22 cellular contexts compared by ENCODE assay signal in the genomic region with DNA sequence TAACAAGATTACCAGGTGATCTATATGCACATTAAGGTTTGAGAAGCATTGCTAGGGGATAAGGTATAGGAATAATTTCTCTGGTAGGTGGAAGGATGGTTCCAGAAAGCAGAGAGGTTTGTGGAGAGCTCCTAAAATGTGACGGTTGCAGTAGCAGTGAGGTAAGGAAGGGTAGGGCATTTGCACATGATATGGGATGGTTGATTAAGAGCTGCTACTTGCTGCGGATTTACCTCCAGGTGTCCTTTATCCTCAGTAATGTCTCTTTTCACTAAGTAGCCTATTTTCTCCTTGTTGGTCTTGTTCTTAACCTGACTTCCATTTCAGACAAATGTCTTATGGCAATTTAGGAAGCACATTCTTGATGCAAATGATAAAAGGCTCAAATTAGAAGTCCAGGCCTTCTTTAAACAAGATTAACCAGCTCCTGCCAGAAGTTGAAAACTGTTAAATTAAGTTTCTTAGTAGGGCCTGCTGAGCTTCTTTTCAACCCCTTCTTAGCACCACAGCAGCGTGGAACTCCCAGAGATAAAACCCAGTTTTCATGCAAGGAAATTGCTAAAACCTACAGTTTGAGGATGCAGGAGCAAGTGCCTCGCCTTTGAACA.
DNase-seq lines count a peak whose midpoint lies in the region; ATAC-seq, FAIRE-seq and TF ChIP-seq lines count a peak whose summit lies in the region.
"Had no signal": no experiment of that assay in that cellular context is flagged by ENCODE, and none has a peak within 500 bp of the region (broad histone marks: within the 10 kb centered on the region; RNA-seq: fewer than 3 reads in every experiment).

No MANE protein-coding gene starts in this region.

- no peak for ATAC-seq in K562

- no peaks in the 10 kb centered on the region for H3K27me3 ChIP-seq in A673 (replicated peaks; ENCODE audit: insufficient read depth, low read depth, low read length, poor library complexity)
- H3K27me3 ChIP-seq in HUES48 (ENCODE audit: control insufficient read depth, insufficient read depth, low read length): no peaks in the 10 kb centered on the region
- no peaks in the 10 kb centered on the region for H3K27me3 ChIP-seq in K562 (ENCODE audit: control insufficient read depth in 2 of 2, insufficient read depth in 2 of 2, low read length in 2 of 2)
- H3K27me3 ChIP-seq in neural progenitor cell: peaks cover 14% of the 10 kb centered on the region

- peaks cover 14% of the 10 kb centered on the region for H3K9me3 Mint-ChIP-seq in neural progenitor cell
- H3K9me3 Mint-ChIP-seq in activated T-helper 1 cell treated with anti-CD3 and anti-CD28 coated beads, Interleukin-12 subunit alpha, Interleukin-12 subunit beta, Interleukin-2, Interleukin-4 antibody, amounts not matched to agents 30 ng/mL and 10 ng/mL and 1 ng/mL, durations not matched to agents 14 hours and 24 hours and 36 hours: peaks cover 34% of the 10 kb centered on the region
- H3K9me3 Mint-ChIP-seq in activated T-helper 2 cell treated with anti-CD3 and anti-CD28 coated beads, Interferon-gamma antibody, Interleukin-2, Interleukin-4, amounts not matched to agents 10 μg/mL and 5 μg/mL and 100 μg/mL, durations not matched to agents 14 hours and 24 hours and 36 hours: peaks cover 16% of the 10 kb centered on the region

- H3K79me2 ChIP-seq in K562 (ENCODE audit: control insufficient read depth, insufficient read depth, low read length): no peaks in the 10 kb centered on the region
- H3K79me2 ChIP-seq in neural progenitor cell (ENCODE audit: low read depth): no peaks in the 10 kb centered on the region

- TF ChIP-seq EP300 in K562 (IDR thresholded peaks at IDR 0.05; ENCODE audit: low read length): no peak

- TF ChIP-seq RAD21 in K562 (CRISPR knock-in tag; conservative IDR thresholded peaks at IDR 0.05 in 1 of 2, IDR thresholded peaks at IDR 0.05 in 1 of 2): no peak

- H3K36me3 Mint-ChIP-seq in neural progenitor cell: no peaks in the 10 kb centered on the region
- H3K36me3 Mint-ChIP-seq in activated T-helper 1 cell treated with anti-CD3 and anti-CD28 coated beads, Interleukin-12 subunit alpha, Interleukin-12 subunit beta, Interleukin-2, Interleukin-4 antibody, amounts not matched to agents 30 ng/mL and 10 ng/mL and 1 ng/mL, durations not matched to agents 14 hours and 24 hours and 36 hours (ENCODE audit: low read depth): peaks cover 3% of the 10 kb centered on the region
- H3K36me3 Mint-ChIP-seq in activated T-helper 2 cell treated with anti-CD3 and anti-CD28 coated beads, Interferon-gamma antibody, Interleukin-2, Interleukin-4, amounts not matched to agents 10 μg/mL and 5 μg/mL and 100 μg/mL, durations not matched to agents 14 hours and 24 hours and 36 hours (ENCODE audit: low read depth): peaks cover 5% of the 10 kb centered on the region

- H3K4me3 ChIP-seq in A673 (ENCODE audit: low read depth, low read length, poor library complexity, severe bottlenecking) (no peak overlapping the region), HUES48 (ENCODE audit: low read depth, low read length) (no peak overlapping the region), K562 (no peak overlapping the region), neural progenitor cell (no peak overlapping the region)
- H3K4me3 ChIP-seq: GM23248, HAP-1 had no signal

- H3K4me1 ChIP-seq in A673 (ENCODE audit: insufficient read depth, low read length, poor library complexity, severe bottlenecking) (peaks cover 14% of the 10 kb centered on the region), HUES48 (ENCODE audit: control insufficient read depth, insufficient read depth, low read length) (peaks cover 22% of the 10 kb centered on the region), K562 (replicated peaks in 1 of 2; ENCODE audit: control insufficient read depth in 2 of 2, insufficient read depth in 2 of 2, low read length in 2 of 2) (no peaks in the 10 kb centered on the region), neural progenitor cell (peaks cover 22% of the 10 kb centered on the region)
- H3K4me1 ChIP-seq: HAP-1 had no signal

- peaks cover 36% of the 10 kb centered on the region for H3F3A ChIP-seq in neural progenitor cell (ENCODE audit: low read depth)

- no peak for TF ChIP-seq POLR2A in K562 (conservative IDR thresholded peaks at IDR 0.05)

- CTCF ChIA-PET in A673 (lab: Charles Lee): no interaction called here
- CTCF ChIA-PET in K562 (lab: Yijun Ruan, JAX; ENCODE audit: low intra/inter-chr PET ratio): no interaction called here

- H3K27ac ChIP-seq in A673 (ENCODE audit: low read depth, low read length, poor library complexity, severe bottlenecking): no peak overlapping the region
- H3K27ac ChIP-seq in HUES48 (ENCODE audit: low read depth, low read length): peak overlapping the region; percentile 60
- no peak overlapping the region for H3K27ac ChIP-seq in K562 (ENCODE audit: extremely low read depth, low read depth, low read length)
- peak overlapping the region; percentile 48 for H3K27ac ChIP-seq in neural progenitor cell
- H3K27ac ChIP-seq: 22Rv1, GM23248 had no signal

- peaks cover 17% of the 10 kb centered on the region for H3K4me1 Mint-ChIP-seq in neural progenitor cell
- H3K4me1 Mint-ChIP-seq in activated T-helper 1 cell treated with anti-CD3 and anti-CD28 coated beads, Interleukin-12 subunit alpha, Interleukin-12 subunit beta, Interleukin-2, Interleukin-4 antibody, amounts not matched to agents 30 ng/mL and 10 ng/mL and 1 ng/mL, durations not matched to agents 14 hours and 24 hours and 36 hours (ENCODE audit: low read depth): peaks cover 6% of the 10 kb centered on the region
- H3K4me1 Mint-ChIP-seq in activated T-helper 2 cell treated with anti-CD3 and anti-CD28 coated beads, Interferon-gamma antibody, Interleukin-2, Interleukin-4, amounts not matched to agents 10 μg/mL and 5 μg/mL and 100 μg/mL, durations not matched to agents 14 hours and 24 hours and 36 hours (ENCODE audit: low read depth): peaks cover 1% of the 10 kb centered on the region

- no peak overlapping the region for H3K4me3 Mint-ChIP-seq in neural progenitor cell
- no peak overlapping the region for H3K4me3 Mint-ChIP-seq in activated T-helper 1 cell treated with anti-CD3 and anti-CD28 coated beads, Interleukin-12 subunit alpha, Interleukin-12 subunit beta, Interleukin-2, Interleukin-4 antibody, amounts not matched to agents 30 ng/mL and 10 ng/mL and 1 ng/mL, durations not matched to agents 14 hours and 24 hours and 36 hours
- H3K4me3 Mint-ChIP-seq in activated T-helper 2 cell treated with anti-CD3 and anti-CD28 coated beads, Interferon-gamma antibody, Interleukin-2, Interleukin-4, amounts not matched to agents 10 μg/mL and 5 μg/mL and 100 μg/mL, durations not matched to agents 14 hours and 24 hours and 36 hours (ENCODE audit: low read depth): no peak overlapping the region
- H3K4me3 Mint-ChIP-seq: CD4-positive, alpha-beta memory T cell; HFFc6 had no signal

- no peak overlapping the region for H3K27ac Mint-ChIP-seq in neural progenitor cell
- no peak overlapping the region for H3K27ac Mint-ChIP-seq in activated T-helper 1 cell treated with anti-CD3 and anti-CD28 coated beads, Interleukin-12 subunit alpha, Interleukin-12 subunit beta, Interleukin-2, Interleukin-4 antibody, amounts not matched to agents 30 ng/mL and 10 ng/mL and 1 ng/mL, durations not matched to agents 14 hours and 24 hours and 36 hours
- no peak overlapping the region for H3K27ac Mint-ChIP-seq in activated T-helper 2 cell treated with anti-CD3 and anti-CD28 coated beads, Interferon-gamma antibody, Interleukin-2, Interleukin-4, amounts not matched to agents 10 μg/mL and 5 μg/mL and 100 μg/mL, durations not matched to agents 14 hours and 24 hours and 36 hours
- H3K27ac Mint-ChIP-seq: CD4-positive, alpha-beta memory T cell; HFFc6 had no signal

- 6% methylated on average over 4 of the region's 4 CpGs for WGBS in K562 (ENCODE audit: insufficient coverage, low coverage, missing lambda C conversion rate)

- H3K9me3 ChIP-seq in A673 (ENCODE audit: low read depth, low read length, poor library complexity, severe bottlenecking) (no peaks in the 10 kb centered on the region), HUES48 (ENCODE audit: control insufficient read depth, insufficient read depth, low read length) (peaks cover 6% of the 10 kb centered on the region; the same call in 1 of the 2 replicates), K562 (replicated peaks; ENCODE audit: control insufficient read depth, insufficient read depth, low read depth, low read length) (peaks cover 3% of the 10 kb centered on the region; the same call in 1 of the 2 replicates), neural progenitor cell (ENCODE audit: low read depth) (no peaks in the 10 kb centered on the region)
- H3K9me3 ChIP-seq: HAP-1 had no signal

- H3K4me2 ChIP-seq in K562 (ENCODE audit: insufficient read depth, low read length) (no peak overlapping the region), neural progenitor cell (peak overlapping the region; percentile 65)

- H3K27me3 Mint-ChIP-seq in neural progenitor cell (ENCODE audit: insufficient read depth, low read depth): peaks cover 5% of the 10 kb centered on the region
- H3K27me3 Mint-ChIP-seq in activated T-helper 1 cell treated with anti-CD3 and anti-CD28 coated beads, Interleukin-12 subunit alpha, Interleukin-12 subunit beta, Interleukin-2, Interleukin-4 antibody, amounts not matched to agents 30 ng/mL and 10 ng/mL and 1 ng/mL, durations not matched to agents 14 hours and 24 hours and 36 hours (ENCODE audit: insufficient read depth): no peaks in the 10 kb centered on the region
- H3K27me3 Mint-ChIP-seq in activated T-helper 2 cell treated with anti-CD3 and anti-CD28 coated beads, Interferon-gamma antibody, Interleukin-2, Interleukin-4, amounts not matched to agents 10 μg/mL and 5 μg/mL and 100 μg/mL, durations not matched to agents 14 hours and 24 hours and 36 hours (ENCODE audit: low read depth): peaks cover 4% of the 10 kb centered on the region
- H3K27me3 Mint-ChIP-seq: CD4-positive, alpha-beta memory T cell had no signal

- no peak overlapping the region for H2AFZ ChIP-seq in K562 (ENCODE audit: low read depth, low read length)
- H2AFZ ChIP-seq in neural progenitor cell (replicated peaks): no peak overlapping the region
- H2AFZ ChIP-seq: GM23248 had no signal

- H3K36me3 ChIP-seq in A673 (ENCODE audit: insufficient read depth, low read length, poor library complexity, severe bottlenecking) (no peaks in the 10 kb centered on the region), HUES48 (ENCODE audit: control insufficient read depth, insufficient read depth, low read length) (no peaks in the 10 kb centered on the region), K562 (ENCODE audit: control insufficient read depth, insufficient read depth, low read length) (no peaks in the 10 kb centered on the region), neural progenitor cell (peaks cover 6% of the 10 kb centered on the region)
- H3K36me3 ChIP-seq: HAP-1 had no signal

- no peaks in the 10 kb centered on the region for H3K9me1 ChIP-seq in K562 (ENCODE audit: control insufficient read depth, insufficient read depth, low read length)

- TF ChIP-seq CTCF in A673 (conservative IDR thresholded peaks at IDR 0.05; ENCODE audit: low read depth, low read length) (no peak), K562 (IDR thresholded peaks at IDR 0.05 in 2 of 3, conservative IDR thresholded peaks at IDR 0.05 in 1 of 3; ENCODE audit: insufficient read depth in 2 of 3, low read depth in 1 of 3, low read length in 3 of 3) (no peak), neural progenitor cell (IDR thresholded peaks at IDR 0.05) (no peak)

- no peaks in the 10 kb centered on the region for H4K20me1 ChIP-seq in K562 (replicated peaks; ENCODE audit: control insufficient read depth, insufficient read depth, low read length)
- no peaks in the 10 kb centered on the region for H4K20me1 ChIP-seq in neural progenitor cell (ENCODE audit: low read depth)

- DNase-seq in A673 (ENCODE audit: low spot score) (peak; percentile 8), K562 (ENCODE audit: extremely low read depth in 1 of 4, low spot score in 3 of 4) (no peak), neural progenitor cell (ENCODE audit: low spot score) (peak; percentile 65), NCI-H2107 treated with DMSO at 0.1 percent for 48 hours (lab: John Stamatoyannopoulos, UW; ENCODE audit: unreplicated experiment) (no peak), GDM1 (lab: John Stamatoyannopoulos, UW) (no peak)
- DNase-seq in activated T-helper 1 cell treated with anti-CD3 and anti-CD28 coated beads, Interleukin-12 subunit alpha, Interleukin-12 subunit beta, Interleukin-2, Interleukin-4 antibody, amounts not matched to agents 30 ng/mL and 10 ng/mL and 1 ng/mL, durations not matched to agents 14 hours and 24 hours and 36 hours (ENCODE audit: low spot score): no peak
- DNase-seq in activated T-helper 2 cell treated with anti-CD3 and anti-CD28 coated beads, Interferon-gamma antibody, Interleukin-2, Interleukin-4, amounts not matched to agents 10 μg/mL and 5 μg/mL and 100 μg/mL, durations not matched to agents 14 hours and 24 hours and 36 hours (ENCODE audit: low spot score): no peak
- DNase-seq: ACHN; C1 segment of cervical spinal cord; Calu3; CD4-positive, alpha-beta memory T cell; COR-L47; DMS53; DMS79 treated with DMSO at 0.1 percent for 48 hours; GM23248; HFFc6 had no signal

- FAIRE-seq in K562 (lab: Jason Lieb, UNC): peak; percentile 15
- FAIRE-seq: A204.1, GM12892, GM19239 had no signal

- intact Hi-C loops in A673 (cut with micrococcal nuclease; ENCODE audit: unreplicated experiment): no loop called here
- intact Hi-C loops in K562 (cut with micrococcal nuclease): no loop called here
- intact Hi-C loops in activated T-helper 1 cell treated with anti-CD3 and anti-CD28 coated beads, Interleukin-12 subunit alpha, Interleukin-12 subunit beta, Interleukin-2, Interleukin-4 antibody, amounts not matched to agents 30 ng/mL and 10 ng/mL and 1 ng/mL, durations not matched to agents 14 hours and 24 hours and 36 hours (cut with micrococcal nuclease): no loop called here
- intact Hi-C loops in activated T-helper 2 cell treated with anti-CD3 and anti-CD28 coated beads, Interferon-gamma antibody, Interleukin-2, Interleukin-4, amounts not matched to agents 10 μg/mL and 5 μg/mL and 100 μg/mL, durations not matched to agents 14 hours and 24 hours and 36 hours (cut with micrococcal nuclease): no loop called here

- POLR2A ChIA-PET in A673 (lab: Charles Lee; ENCODE audit: low non-redundant PET): no interaction called here
- POLR2A ChIA-PET in K562 (lab: Yijun Ruan, JAX): interaction anchor here (0.6 kb wide), 1 partner anchor 106 kb away, joined by 3 read pairs; no protein-coding TSS in a partner anchor

- BruUV-seq in A673 (replicated peaks; lab: Mats Ljungman, UMichigan) (no TSS peak), K562 (replicated peaks; lab: Mats Ljungman, UMichigan) (no TSS peak)

- in situ Hi-C loops in K562 (cut with MboI): no loop called here

- no peak overlapping the region for H3K9ac ChIP-seq in HUES48 (ENCODE audit: low read depth, low read length)
- no peak overlapping the region for H3K9ac ChIP-seq in K562 (ENCODE audit: insufficient read depth in 1 of 2, low read depth in 2 of 2, low read length in 2 of 2)
- no peak overlapping the region for H3K9ac ChIP-seq in neural progenitor cell
- H3K9ac ChIP-seq: GM23248 had no signal

Comparison
In these comparisons a context has a peak if more than half of its experiments do, and no peak if none do; other contexts are left out.
1. DNase-seq: peak in A673 (single experiment) and neural progenitor cell (single experiment); none in K562 (0 of 4), activated T-helper 1 cell treated with anti-CD3 and anti-CD28 coated beads, Interleukin-12 subunit alpha, Interleukin-12 subunit beta, Interleukin-2, Interleukin-4 antibody, amounts not matched to agents 30 ng/mL and 10 ng/mL and 1 ng/mL, durations not matched to agents 14 hours and 24 hours and 36 hours (single experiment), NCI-H2107 treated with DMSO at 0.1 percent for 48 hours (single experiment), GDM1 (single experiment) and activated T-helper 2 cell treated with anti-CD3 and anti-CD28 coated beads, Interferon-gamma antibody, Interleukin-2, Interleukin-4, amounts not matched to agents 10 μg/mL and 5 μg/mL and 100 μg/mL, durations not matched to agents 14 hours and 24 hours and 36 hours (single experiment).
2. H3K27ac ChIP-seq: peak in HUES48 (single experiment) and neural progenitor cell (single experiment); none in A673 (single experiment) and K562 (single experiment).